22 cellular contexts compared by ENCODE assay signal in the genomic region with DNA sequence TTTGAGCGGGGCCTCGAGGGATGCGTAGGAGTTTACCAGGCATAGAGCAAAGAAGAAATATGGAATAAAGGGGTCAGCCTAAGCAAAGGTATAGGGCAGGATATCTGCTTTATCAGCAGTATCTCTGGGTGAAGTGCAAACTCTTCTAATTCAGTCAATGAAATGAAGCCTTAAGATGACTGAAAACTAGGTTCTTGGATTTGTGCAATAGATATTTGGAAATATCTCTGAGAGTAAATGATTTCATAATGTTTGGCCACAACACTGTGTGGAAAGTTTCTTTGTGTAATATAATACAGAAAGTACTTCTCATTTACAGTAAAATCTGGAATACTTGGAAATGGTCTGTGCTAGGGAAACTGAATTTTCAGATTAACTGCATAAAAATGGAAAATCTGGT. TPM values are rescaled to one million over a fixed set of nuclear protein-coding genes. Genes with fewer than 3 reads are reported as not detected.
DNase-seq lines count a peak whose midpoint lies in the region; ATAC-seq and TF ChIP-seq lines count a peak whose summit lies in the region.
"Had no signal": no experiment of that assay in that cellular context is flagged by ENCODE, and none has a peak within 500 bp of the region (broad histone marks: within the 10 kb centered on the region; RNA-seq: fewer than 3 reads in every experiment).

No MANE protein-coding gene starts in this region.

- peaks cover 82% of the 10 kb centered on the region for H3K4me1 Mint-ChIP-seq in CD14-positive monocyte
- peaks cover 72% of the 10 kb centered on the region for H3K4me1 Mint-ChIP-seq in dendritic cell treated with granulocyte-macrophage colony-stimulating factor and Interleukin-4, amounts not matched to agents 40 ng/mL and 50 ng/mL, for 4 days (ENCODE audit: low read depth)
- peaks cover 45% of the 10 kb centered on the region for H3K4me1 Mint-ChIP-seq in osteocyte (ENCODE audit: unreplicated experiment)
- H3K4me1 Mint-ChIP-seq in Caco-2 (ENCODE audit: low read depth, unreplicated experiment), result no peaks in the 10 kb centered on the region
- H3K4me1 Mint-ChIP-seq in activated CD8-positive, alpha-beta T cell treated with anti-CD3 and anti-CD28 coated beads for 36 hours (ENCODE audit: low read depth), result no peaks in the 10 kb centered on the region
- H3K4me1 Mint-ChIP-seq in CD4-positive, alpha-beta memory T cell, result no peaks in the 10 kb centered on the region
- H3K4me1 Mint-ChIP-seq: memory B cell, neural crest cell, WTC11 had no signal

- intact Hi-C loops in CD14-positive monocyte (cut with micrococcal nuclease), result no loop called here
- intact Hi-C loops in dendritic cell treated with granulocyte-macrophage colony-stimulating factor and Interleukin-4, amounts not matched to agents 40 ng/mL and 50 ng/mL, for 4 days (cut with micrococcal nuclease), result no loop called here
- intact Hi-C loops in Caco-2 (cut with micrococcal nuclease; ENCODE audit: unreplicated experiment), result no loop called here
- intact Hi-C loops in activated CD8-positive, alpha-beta T cell treated with anti-CD3 and anti-CD28 coated beads for 36 hours (cut with micrococcal nuclease), result no loop called here
- intact Hi-C loops in CD4-positive, alpha-beta memory T cell (cut with micrococcal nuclease), result no loop called here

- no peak for ATAC-seq in activated CD8-positive, alpha-beta T cell treated with anti-CD3 and anti-CD28 coated beads for 36 hours
- ATAC-seq: WTC11 had no signal

- H3K27me3 ChIP-seq in Caco-2 (replicated peaks; ENCODE audit: control insufficient read depth, insufficient read depth, low read length), result no peaks in the 10 kb centered on the region
- H3K27me3 ChIP-seq in CD4-positive, alpha-beta memory T cell (ENCODE audit: insufficient read depth, low read length), result no peaks in the 10 kb centered on the region
- H3K27me3 ChIP-seq: brain microvascular endothelial cell, sigmoid colon had no signal

- no peak for DNase-seq in CD14-positive monocyte (ENCODE audit: low spot score)
- DNase-seq in NB4 (ENCODE audit: low read depth), result peak; percentile 64
- no peak for DNase-seq in osteocyte (ENCODE audit: extremely low spot score, unreplicated experiment)
- DNase-seq in Caco-2, result no peak
- no peak for DNase-seq in DMS153 treated with DMSO at 0.1 percent for 48 hours (lab: John Stamatoyannopoulos, UW; ENCODE audit: unreplicated experiment)
- DNase-seq in activated CD8-positive, alpha-beta T cell treated with anti-CD3 and anti-CD28 coated beads for 36 hours, result no peak
- DNase-seq in CD4-positive, alpha-beta memory T cell, result no peak
- DNase-seq: activated naive CD4-positive, alpha-beta T cell treated with Interleukin-2 at 50 U/mL for 16 hours; brain microvascular endothelial cell; DND-41; foreskin melanocyte; KG1; NCI-H146; sigmoid colon; SW 1271 had no signal

- CTCF ChIA-PET in Caco-2 (lab: Charles Lee), result no interaction called here
- CTCF ChIA-PET in activated CD8-positive, alpha-beta T cell treated with anti-CD3 and anti-CD28 coated beads for 36 hours (lab: Charles Lee), result no interaction called here
- CTCF ChIA-PET in CD4-positive, alpha-beta memory T cell (lab: Charles Lee; ENCODE audit: partially characterized antibody), result interaction anchor here (1.9 kb wide), 1 partner anchor 8 kb away, joined by 3 read pairs; no protein-coding TSS in a partner anchor

- H3K9me3 Mint-ChIP-seq in CD14-positive monocyte (peaks cover 0 to 6% (median 2%) of the 10 kb centered on the region in 7 donors), osteocyte (ENCODE audit: unreplicated experiment) (peaks cover 3% of the 10 kb centered on the region), Caco-2 (ENCODE audit: unreplicated experiment) (no peaks in the 10 kb centered on the region)
- H3K9me3 Mint-ChIP-seq in dendritic cell treated with granulocyte-macrophage colony-stimulating factor and Interleukin-4, amounts not matched to agents 40 ng/mL and 50 ng/mL, for 4 days, result peaks cover 8% of the 10 kb centered on the region
- H3K9me3 Mint-ChIP-seq in activated CD8-positive, alpha-beta T cell treated with anti-CD3 and anti-CD28 coated beads for 36 hours, result no peaks in the 10 kb centered on the region
- peaks cover 0 to 2% (median 0%) of the 10 kb centered on the region in 8 donors for H3K9me3 Mint-ChIP-seq in CD4-positive, alpha-beta memory T cell
- H3K9me3 Mint-ChIP-seq: neural crest cell had no signal

- BruUV-seq in Caco-2 (replicated peaks; lab: Mats Ljungman, UMichigan), result no TSS peak

- no peak for TF ChIP-seq CTCF in CD14-positive monocyte (IDR thresholded peaks at IDR 0.05)
- TF ChIP-seq CTCF in NB4 (IDR thresholded peaks at IDR 0.05; ENCODE audit: low read depth, low read length), result no peak
- TF ChIP-seq CTCF in osteocyte (IDR thresholded peaks at IDR 0.05), result no peak
- no peak for TF ChIP-seq CTCF in Caco-2 (IDR thresholded peaks at IDR 0.05; ENCODE audit: insufficient read depth in 1 of 2, low read depth in 1 of 2, low read length in 1 of 2, severe bottlenecking in 1 of 2, unreplicated experiment in 1 of 2)
- no peak for TF ChIP-seq CTCF in activated CD8-positive, alpha-beta T cell treated with anti-CD3 and anti-CD28 coated beads for 36 hours (IDR thresholded peaks at IDR 0.05)

- H3K27ac ChIP-seq in CD4-positive, alpha-beta memory T cell (ENCODE audit: low read depth, low read length), result no peak overlapping the region
- H3K27ac ChIP-seq: brain microvascular endothelial cell, sigmoid colon had no signal

- H3K27ac Mint-ChIP-seq in CD14-positive monocyte, result peak overlapping the region; percentile 97 to 100 (median 99)
- H3K27ac Mint-ChIP-seq in dendritic cell treated with granulocyte-macrophage colony-stimulating factor and Interleukin-4, amounts not matched to agents 40 ng/mL and 50 ng/mL, for 4 days, result peak overlapping the region; percentile 43
- peak overlapping the region; percentile 52 for H3K27ac Mint-ChIP-seq in osteocyte (ENCODE audit: unreplicated experiment)
- no peak overlapping the region for H3K27ac Mint-ChIP-seq in Caco-2 (ENCODE audit: unreplicated experiment)
- no peak overlapping the region for H3K27ac Mint-ChIP-seq in activated CD8-positive, alpha-beta T cell treated with anti-CD3 and anti-CD28 coated beads for 36 hours
- H3K27ac Mint-ChIP-seq in CD4-positive, alpha-beta memory T cell, result no peak overlapping the region
- H3K27ac Mint-ChIP-seq: memory B cell, type B pancreatic cell, WTC11 had no signal

- H3K4me3 ChIP-seq in NB4 (ENCODE audit: low read depth, low read length), result no peak overlapping the region
- no peak overlapping the region for H3K4me3 ChIP-seq in Caco-2 (ENCODE audit: low read depth, low read length)
- H3K4me3 ChIP-seq in CD4-positive, alpha-beta memory T cell (ENCODE audit: low read length in 2 of 2), result no peak overlapping the region
- H3K4me3 ChIP-seq: sigmoid colon had no signal

- no peaks in the 10 kb centered on the region for H3K4me1 ChIP-seq in Caco-2
- no peaks in the 10 kb centered on the region for H3K4me1 ChIP-seq in CD4-positive, alpha-beta memory T cell (ENCODE audit: insufficient read depth, low read length)
- H3K4me1 ChIP-seq: sigmoid colon had no signal

- no peaks in the 10 kb centered on the region for H3K9me3 ChIP-seq in Caco-2
- no peaks in the 10 kb centered on the region for H3K9me3 ChIP-seq in CD4-positive, alpha-beta memory T cell (ENCODE audit: control insufficient read depth in 1 of 2, low read length in 2 of 2)
- H3K9me3 ChIP-seq: sigmoid colon had no signal

- H3K36me3 ChIP-seq in Caco-2 (ENCODE audit: control insufficient read depth, insufficient read depth, low read length), result no peaks in the 10 kb centered on the region
- no peaks in the 10 kb centered on the region for H3K36me3 ChIP-seq in CD4-positive, alpha-beta memory T cell (ENCODE audit: insufficient read depth, low read length)
- H3K36me3 ChIP-seq: brain microvascular endothelial cell, sigmoid colon had no signal

- TF ChIP-seq POLR2A in NB4 (IDR thresholded peaks at IDR 0.05; ENCODE audit: extremely low read depth, insufficient read length), result no peak

- H3K4me3 Mint-ChIP-seq in CD14-positive monocyte (peak overlapping the region; percentile 55 to 80), osteocyte (ENCODE audit: unreplicated experiment) (no peak overlapping the region), Caco-2 (ENCODE audit: unreplicated experiment) (no peak overlapping the region)
- no peak overlapping the region for H3K4me3 Mint-ChIP-seq in dendritic cell treated with granulocyte-macrophage colony-stimulating factor and Interleukin-4, amounts not matched to agents 40 ng/mL and 50 ng/mL, for 4 days
- H3K4me3 Mint-ChIP-seq in activated CD8-positive, alpha-beta T cell treated with anti-CD3 and anti-CD28 coated beads for 36 hours, result no peak overlapping the region
- H3K4me3 Mint-ChIP-seq in CD4-positive, alpha-beta memory T cell, result no peak overlapping the region
- H3K4me3 Mint-ChIP-seq: memory B cell, neural crest cell, type B pancreatic cell, WTC11 had no signal

- H3K36me3 Mint-ChIP-seq in CD14-positive monocyte (peaks cover 22% of the 10 kb centered on the region in 2 donors), osteocyte (ENCODE audit: unreplicated experiment) (no peaks in the 10 kb centered on the region), Caco-2 (ENCODE audit: insufficient read depth, unreplicated experiment) (no peaks in the 10 kb centered on the region)
- H3K36me3 Mint-ChIP-seq in dendritic cell treated with granulocyte-macrophage colony-stimulating factor and Interleukin-4, amounts not matched to agents 40 ng/mL and 50 ng/mL, for 4 days (ENCODE audit: low read depth), result no peaks in the 10 kb centered on the region
- H3K36me3 Mint-ChIP-seq in activated CD8-positive, alpha-beta T cell treated with anti-CD3 and anti-CD28 coated beads for 36 hours (ENCODE audit: low read depth), result no peaks in the 10 kb centered on the region
- H3K36me3 Mint-ChIP-seq in CD4-positive, alpha-beta memory T cell, result no peaks in the 10 kb centered on the region
- H3K36me3 Mint-ChIP-seq: memory B cell, type B pancreatic cell, WTC11 had no signal

- H3K27me3 Mint-ChIP-seq in CD14-positive monocyte (ENCODE audit: low read depth in 3 of 3) (peaks cover 0 to 2% (median 0%) of the 10 kb centered on the region in 3 donors), osteocyte (ENCODE audit: unreplicated experiment) (no peaks in the 10 kb centered on the region), Caco-2 (ENCODE audit: insufficient read depth, unreplicated experiment) (peaks cover 7% of the 10 kb centered on the region)
- peaks cover 1% of the 10 kb centered on the region for H3K27me3 Mint-ChIP-seq in dendritic cell treated with granulocyte-macrophage colony-stimulating factor and Interleukin-4, amounts not matched to agents 40 ng/mL and 50 ng/mL, for 4 days
- H3K27me3 Mint-ChIP-seq in activated CD8-positive, alpha-beta T cell treated with anti-CD3 and anti-CD28 coated beads for 36 hours, result peaks cover 6% of the 10 kb centered on the region
- H3K27me3 Mint-ChIP-seq in CD4-positive, alpha-beta memory T cell, result peaks cover 0 to 1% of the 10 kb centered on the region in 2 donors
- H3K27me3 Mint-ChIP-seq: memory B cell had no signal

- POLR2A ChIA-PET in Caco-2 (lab: Charles Lee), result no interaction called here
- POLR2A ChIA-PET in activated CD8-positive, alpha-beta T cell treated with anti-CD3 and anti-CD28 coated beads for 36 hours (lab: Charles Lee), result no interaction called here
- POLR2A ChIA-PET in CD4-positive, alpha-beta memory T cell (lab: Charles Lee; ENCODE audit: partially characterized antibody), result no interaction called here

RNA-seq across cellular contexts. Expression of gene KCNJ15, which starts 26.1 kb away (rescaled TPM):
- polyA plus RNA-seq in CD14-positive monocyte, result 1 to 10 TPM; 4.5 to 8.0 TPM
- 0.34 and 0.51 TPM in 2 replicates for total RNA-seq in osteocyte
- not detected in 2 replicates for total RNA-seq in Caco-2 (2022)
- under 1 TPM in 1 of 2 experiments, not detected in 1; 0.43 TPM for total RNA-seq in activated CD8-positive, alpha-beta T cell treated with anti-CD3 and anti-CD28 coated beads for 36 hours
- 1 to 10 TPM in 1 of 2 experiments, under 1 TPM in 1; 0.17 to 1.1 TPM for total RNA-seq in CD4-positive, alpha-beta memory T cell
- under 1 TPM; 0.47 to 0.55 TPM for polyA plus RNA-seq in CD4-positive, alpha-beta memory T cell
- total RNA-seq: H1, NCI-H460 had no signal

Comparison
In these comparisons a context has a peak if more than half of its experiments do, and no peak if none do; other contexts are left out.
1. H3K27ac Mint-ChIP-seq: peak in CD14-positive monocyte (7 of 7), dendritic cell treated with granulocyte-macrophage colony-stimulating factor and Interleukin-4, amounts not matched to agents 40 ng/mL and 50 ng/mL, for 4 days (single experiment) and osteocyte (single experiment); none in Caco-2 (single experiment), activated CD8-positive, alpha-beta T cell treated with anti-CD3 and anti-CD28 coated beads for 36 hours (single experiment) and CD4-positive, alpha-beta memory T cell (0 of 7).
2. H3K4me3 Mint-ChIP-seq: peak in CD14-positive monocyte (2 of 2); none in dendritic cell treated with granulocyte-macrophage colony-stimulating factor and Interleukin-4, amounts not matched to agents 40 ng/mL and 50 ng/mL, for 4 days (single experiment), osteocyte (single experiment), Caco-2 (single experiment), activated CD8-positive, alpha-beta T cell treated with anti-CD3 and anti-CD28 coated beads for 36 hours (single experiment) and CD4-positive, alpha-beta memory T cell (0 of 8).